Comparison of ENCODE assay signal across 16 cellular contexts in genomic region chr10:88193018-88193417, GRCh38.
"Had no signal": no experiment of that assay in that cellular context is flagged by ENCODE, and none has a peak within 500 bp of the region (broad histone marks: within the 10 kb centered on the region; RNA-seq: fewer than 3 reads in every experiment).

No MANE protein-coding gene starts in this region.

- H3K36me3 ChIP-seq: ascending aorta, suprapubic skin, transverse colon, uterus had no signal

- H3K27me3 ChIP-seq: ascending aorta, suprapubic skin, transverse colon, uterus had no signal

- H3K27ac Mint-ChIP-seq: activated T-cell treated with anti-CD3 and anti-CD28 coated beads, Interleukin-2, amount 50 U/mL, for 72 hours; stimulated activated naive CD8-positive, alpha-beta T cell treated with anti-CD3 and anti-CD28 coated beads, Interleukin-15, amount 100 ng/mL, for 72 hours had no signal

- DNase-seq: activated CD4-positive, alpha-beta T cell treated with anti-CD3 and anti-CD28 coated beads, Interleukin-2, amount 50 U/mL, for 4 hours; activated CD4-positive, CD25-positive, alpha-beta regulatory T cell treated with anti-CD3 and anti-CD28 coated beads, Interleukin-2, amount 50 U/mL, for 72 hours; activated effector memory CD4-positive, alpha-beta T cell treated with anti-CD3 and anti-CD28 coated beads, Interleukin-2, amount 50 U/mL, for 16 hours; activated naive CD4-positive, alpha-beta T cell treated with anti-CD3 and anti-CD28 coated beads, Interleukin-2, amount 50 U/mL, for 16 hours; activated T-cell treated with anti-CD3 and anti-CD28 coated beads, Interleukin-2, amount 50 U/mL, for 72 hours; hypothalamus; islet precursor cell; stimulated activated naive CD8-positive, alpha-beta T cell treated with anti-CD3 and anti-CD28 coated beads, Interleukin-15, amount 100 ng/mL, for 72 hours; T1000; transverse colon; uterus had no signal

- ATAC-seq: activated T-cell treated with anti-CD3 and anti-CD28 coated beads, Interleukin-2, amount 50 U/mL, for 72 hours; left lobe of liver; stimulated activated naive CD8-positive, alpha-beta T cell treated with anti-CD3 and anti-CD28 coated beads, Interleukin-15, amount 100 ng/mL, for 72 hours had no signal

- H3K4me1 ChIP-seq: transverse colon had no signal

- H3K9me3 Mint-ChIP-seq: stimulated activated naive CD8-positive, alpha-beta T cell treated with anti-CD3 and anti-CD28 coated beads, Interleukin-15, amount 100 ng/mL, for 72 hours had no signal

- H3K4me3 Mint-ChIP-seq: activated T-cell treated with anti-CD3 and anti-CD28 coated beads, Interleukin-2, amount 50 U/mL, for 72 hours; stimulated activated naive CD8-positive, alpha-beta T cell treated with anti-CD3 and anti-CD28 coated beads, Interleukin-15, amount 100 ng/mL, for 72 hours had no signal

- H3K27me3 Mint-ChIP-seq: stimulated activated naive CD8-positive, alpha-beta T cell treated with anti-CD3 and anti-CD28 coated beads, Interleukin-15, amount 100 ng/mL, for 72 hours had no signal

- H3K27ac ChIP-seq: ascending aorta, coronary artery, suprapubic skin, transverse colon, uterus had no signal

- H3K9me3 ChIP-seq: ascending aorta, suprapubic skin, transverse colon, uterus had no signal

- H3K4me3 ChIP-seq: ascending aorta, coronary artery, lung, suprapubic skin, transverse colon, uterus had no signal
